In genomic region chr10:803041-803741, GRCh38 we compare ENCODE assay signal across 1 cellular context.
TF ChIP-seq lines count a peak whose summit lies in the region.

No MANE protein-coding gene starts in this region.

TF ChIP-seq in GM23338, 12 proteins besides CTCF, POLR2A, EP300 and RAD21 (continued from another document):
- TF ChIP-seq ZNF462 (CRISPR knock-in tag; IDR thresholded peaks at IDR 0.05): no peak
- no peak for TF ChIP-seq CREB1 (CRISPR knock-in tag; IDR thresholded peaks at IDR 0.05; ENCODE audit: low read depth)
- no peak for TF ChIP-seq ZNF331 (CRISPR knock-in tag; IDR thresholded peaks at IDR 0.05; ENCODE audit: low read depth)
- no peak for TF ChIP-seq POLR2AphosphoS5 (IDR thresholded peaks at IDR 0.05; ENCODE audit: low read depth)
- no peak for TF ChIP-seq EZH2phosphoT487 (IDR thresholded peaks at IDR 0.05; ENCODE audit: unreplicated experiment)
- no peak for TF ChIP-seq EZH2 (IDR thresholded peaks at IDR 0.05; ENCODE audit: low read depth, unreplicated experiment)
- no peak for TF ChIP-seq REST (IDR thresholded peaks at IDR 0.05; ENCODE audit: unreplicated experiment)
- TF ChIP-seq JUNB (IDR thresholded peaks at IDR 0.05; ENCODE audit: unreplicated experiment): no peak
TF ChIP-seq in GM23338: peak in this region for 0.
